Comparison of ENCODE assay signal across 1 cellular context in genomic region chr12:3054993-3055711, GRCh38.
TF ChIP-seq lines count a peak whose summit lies in the region.

No MANE protein-coding gene starts in this region.

TF ChIP-seq in SK-N-SH, 30 proteins besides CTCF, POLR2A, EP300 and RAD21:
- no peak for TF ChIP-seq REST (IDR thresholded peaks at IDR 0.05; ENCODE audit: low read depth, low read length)
- no peak for TF ChIP-seq RXRA (IDR thresholded peaks at IDR 0.05; ENCODE audit: borderline replicate concordance, low read depth)
- TF ChIP-seq ELF1 (IDR thresholded peaks at IDR 0.05), result no peak
- no peak for TF ChIP-seq SMC3 (IDR thresholded peaks at IDR 0.05; ENCODE audit: low read depth, low read length)
- no peak for TF ChIP-seq USF2 (IDR thresholded peaks at IDR 0.05; ENCODE audit: borderline replicate concordance, low read depth, low read length)
- TF ChIP-seq PBX3 (IDR thresholded peaks at IDR 0.05), result no peak
- TF ChIP-seq MEF2A (IDR thresholded peaks at IDR 0.05; ENCODE audit: borderline replicate concordance, low read depth), result no peak
- TF ChIP-seq FOXJ3 (CRISPR knock-in tag; IDR thresholded peaks at IDR 0.05), result no peak
